8 cellular contexts compared by ENCODE assay signal in the genomic region with DNA sequence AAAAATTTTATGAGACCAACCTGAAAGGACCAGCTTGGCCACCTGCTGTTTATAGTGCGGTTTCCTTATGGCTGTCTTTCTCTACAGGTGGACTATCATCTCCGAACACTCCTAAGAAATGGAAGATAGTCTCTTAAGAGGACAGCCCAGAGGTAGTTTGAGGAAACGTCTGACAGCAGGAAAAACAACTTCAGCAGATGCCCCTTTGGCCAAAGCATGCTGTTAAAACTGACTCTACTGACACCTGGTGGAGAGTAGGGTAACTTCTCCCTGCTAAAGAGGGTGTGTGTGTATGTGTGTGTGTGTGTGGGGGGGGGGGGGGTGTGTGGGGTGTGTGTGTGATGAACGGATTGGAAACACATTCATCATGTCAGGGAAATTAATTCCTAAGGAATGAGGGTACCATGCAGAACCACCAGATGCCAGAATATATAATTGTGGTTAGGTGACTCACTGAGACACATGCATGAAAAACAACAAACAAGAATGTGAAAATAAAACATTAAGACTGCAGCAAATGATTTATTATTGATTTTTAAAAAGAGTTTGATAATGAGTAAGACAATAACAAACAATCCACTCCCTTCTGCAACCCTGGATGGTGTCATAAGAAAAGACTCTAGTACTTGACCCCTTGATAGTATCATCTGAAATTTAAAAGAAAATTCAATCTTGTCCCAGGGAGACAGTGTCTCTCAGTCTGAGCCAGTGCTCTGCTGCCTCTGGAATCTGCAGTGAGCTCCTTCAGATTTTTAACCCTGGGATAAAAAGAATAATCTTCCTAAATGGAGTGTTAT.
A peak's percentile ranks its signal among the peaks of the same experiment; 100 is the strongest.
DNase-seq lines count a peak whose midpoint lies in the region; ATAC-seq, FAIRE-seq and TF ChIP-seq lines count a peak whose summit lies in the region.

No MANE protein-coding gene starts in this region.

- no peaks in the 10 kb centered on the region for H3K4me1 Mint-ChIP-seq in T-helper 17 cell

- no peak overlapping the region for H3K27ac Mint-ChIP-seq in T-helper 17 cell

- H3K79me2 ChIP-seq in endothelial cell of umbilical vein (ENCODE audit: control insufficient read depth, insufficient read depth, low read length) = no peaks in the 10 kb centered on the region

- intact Hi-C loops in endothelial cell of umbilical vein (cut with micrococcal nuclease) = loop anchor here (1.0 kb wide), 3 partner anchors 52 to 350 kb away; no protein-coding TSS in a partner anchor

- H3K9me1 ChIP-seq in endothelial cell of umbilical vein (replicated peaks; ENCODE audit: control insufficient read depth, extremely low read depth, insufficient read depth, low read length) = no peaks in the 10 kb centered on the region

- H4K20me1 ChIP-seq in endothelial cell of umbilical vein (replicated peaks; ENCODE audit: control insufficient read depth, extremely low read depth, insufficient read depth, low read length) = no peaks in the 10 kb centered on the region

- peak overlapping the region; percentile 21 for H2AFZ ChIP-seq in endothelial cell of umbilical vein (ENCODE audit: low read depth, low read length)

- H3K27ac ChIP-seq in endothelial cell of umbilical vein (ENCODE audit: insufficient read depth, low read depth, low read length) = no peak overlapping the region

- peaks cover 27% of the 10 kb centered on the region for H3K27me3 Mint-ChIP-seq in T-helper 17 cell

- H3K36me3 Mint-ChIP-seq in T-helper 17 cell (ENCODE audit: low read depth) = peaks cover under 1% of the 10 kb centered on the region

- H3K4me3 Mint-ChIP-seq in T-helper 17 cell = no peak overlapping the region

- ATAC-seq in HG02642 (IDR thresholded peaks at IDR 0.05; ENCODE audit: poor library complexity, unreplicated experiment) = peak; percentile 73
- ATAC-seq in T-helper 17 cell = peak; percentile 70

- dilution Hi-C loops in endothelial cell of umbilical vein (cut with MboI; ENCODE audit: extremely low pct_ligation_motif_present, low sequenced_read_pairs) = no loop called here

- no TSS peak for BruUV-seq in endothelial cell of umbilical vein (replicated peaks; lab: Mats Ljungman, UMichigan)

- no peak overlapping the region for H3K4me2 ChIP-seq in endothelial cell of umbilical vein (ENCODE audit: insufficient read depth, low read length)

- no peak overlapping the region for H3K9ac ChIP-seq in endothelial cell of umbilical vein (replicated peaks; ENCODE audit: extremely low read depth, insufficient read depth, low read length)

- no peak overlapping the region for H3K4me3 ChIP-seq in endothelial cell of umbilical vein (replicated peaks in 1 of 3; ENCODE audit: insufficient read depth in 1 of 3, low read depth in 1 of 3, low read length in 3 of 3)

- H3K4me1 ChIP-seq in endothelial cell of umbilical vein (ENCODE audit: control insufficient read depth, extremely low read depth, insufficient read depth, low read length) = peaks cover 23% of the 10 kb centered on the region

- FAIRE-seq in GM12892 (lab: Jason Lieb, UNC) (no peak), endothelial cell of umbilical vein (lab: Jason Lieb, UNC) (peak; percentile 95), urothelium cell line (lab: Jason Lieb, UNC) (no peak)

- H3K36me3 ChIP-seq in endothelial cell of umbilical vein (ENCODE audit: control insufficient read depth in 2 of 2, extremely low read depth in 1 of 2, insufficient read depth in 2 of 2, low read length in 2 of 2) = no peaks in the 10 kb centered on the region

- no peak for TF ChIP-seq POLR2A in GM12892 (IDR thresholded peaks at IDR 0.05; ENCODE audit: low read depth, low read length)
- TF ChIP-seq POLR2A in endothelial cell of umbilical vein (IDR thresholded peaks at IDR 0.05; ENCODE audit: low read depth, low read length) = no peak

- POLR2A ChIA-PET in endothelial cell of umbilical vein (lab: Charles Lee) = no interaction called here

- CTCF ChIA-PET in endothelial cell of umbilical vein (lab: Charles Lee) = interaction anchor here (0.6 to 4.8 kb wide), 7 partner anchors 10 to 350 kb away, joined by 3 to 29 read pairs (median 7); no protein-coding TSS in a partner anchor

- H3K9me3 ChIP-seq in T-helper 17 cell (ENCODE audit: control insufficient read depth, low read length, poor library complexity, severe bottlenecking) (no peaks in the 10 kb centered on the region), endothelial cell of umbilical vein (replicated peaks; ENCODE audit: control insufficient read depth, insufficient read depth, low read length) (no peaks in the 10 kb centered on the region)

- peak; percentile 55 to 75 for TF ChIP-seq CTCF in endothelial cell of umbilical vein (IDR thresholded peaks at IDR 0.05; ENCODE audit: extremely low read depth in 1 of 2, insufficient read depth in 1 of 2, low read depth in 1 of 2, low read length in 2 of 2)

- DNase-seq in AML-193 (lab: John Stamatoyannopoulos, UW) (peak; percentile 3 to 44), GM12892 (ENCODE audit: insufficient read length) (peak; percentile 5), MV-4-11 (lab: John Stamatoyannopoulos, UW) (peak; percentile 25), T-helper 17 cell (peak in 1 of 3 donors; percentile 12), endothelial cell of umbilical vein (ENCODE audit: low read depth, low spot score) (peak; percentile 78), midbrain (lab: John Stamatoyannopoulos, UW) (peak; percentile 80), urothelium cell line (ENCODE audit: low spot score) (peak; percentile 74)

- no peaks in the 10 kb centered on the region for H3K27me3 ChIP-seq in endothelial cell of umbilical vein (ENCODE audit: control insufficient read depth in 2 of 2, insufficient read depth in 2 of 2, low read length in 2 of 2)

TF ChIP-seq in endothelial cell of umbilical vein, 7 proteins besides CTCF, POLR2A, EP300 and RAD21:
- TF ChIP-seq GATA2 (IDR thresholded peaks at IDR 0.05; ENCODE audit: insufficient read depth, insufficient read length, low read depth, low read length) = peak; percentile 52
- TF ChIP-seq POLR2AphosphoS5 (IDR thresholded peaks at IDR 0.05; ENCODE audit: insufficient read depth, low read depth, low read length) = peak; percentile 31
- peak; percentile 79 for TF ChIP-seq FOS (IDR thresholded peaks at IDR 0.05; ENCODE audit: borderline replicate concordance, insufficient read depth, low read length)
- TF ChIP-seq MYC (IDR thresholded peaks at IDR 0.05; ENCODE audit: low read depth, low read length) = no peak
- TF ChIP-seq JUN (IDR thresholded peaks at IDR 0.05; ENCODE audit: borderline replicate concordance, insufficient read depth, insufficient read length, low read depth) = peak; percentile 56
